3 cellular contexts compared by ENCODE assay signal in genomic region chr10:79582954-79583353, GRCh38. TPM values are rescaled to one million over a fixed set of nuclear protein-coding genes. Genes with fewer than 3 reads are reported as not detected.
"Had no signal": no experiment of that assay in that cellular context is flagged by ENCODE, and none has a peak within 500 bp of the region (broad histone marks: within the 10 kb centered on the region; RNA-seq: fewer than 3 reads in every experiment).

No MANE protein-coding gene starts in this region.

RNA-seq across cellular contexts. Expression of gene SFTPA2, which starts 22.7 kb away (rescaled TPM):
- total RNA-seq: NCI-H460, SJSA1 had no signal

RNA-seq across cellular contexts. Expression of gene SFTPA1, which starts 27.8 kb away (rescaled TPM):
- total RNA-seq: HT-29, NCI-H460, SJSA1 had no signal
